Comparison of ENCODE assay signal across 9 cellular contexts in the genomic region with DNA sequence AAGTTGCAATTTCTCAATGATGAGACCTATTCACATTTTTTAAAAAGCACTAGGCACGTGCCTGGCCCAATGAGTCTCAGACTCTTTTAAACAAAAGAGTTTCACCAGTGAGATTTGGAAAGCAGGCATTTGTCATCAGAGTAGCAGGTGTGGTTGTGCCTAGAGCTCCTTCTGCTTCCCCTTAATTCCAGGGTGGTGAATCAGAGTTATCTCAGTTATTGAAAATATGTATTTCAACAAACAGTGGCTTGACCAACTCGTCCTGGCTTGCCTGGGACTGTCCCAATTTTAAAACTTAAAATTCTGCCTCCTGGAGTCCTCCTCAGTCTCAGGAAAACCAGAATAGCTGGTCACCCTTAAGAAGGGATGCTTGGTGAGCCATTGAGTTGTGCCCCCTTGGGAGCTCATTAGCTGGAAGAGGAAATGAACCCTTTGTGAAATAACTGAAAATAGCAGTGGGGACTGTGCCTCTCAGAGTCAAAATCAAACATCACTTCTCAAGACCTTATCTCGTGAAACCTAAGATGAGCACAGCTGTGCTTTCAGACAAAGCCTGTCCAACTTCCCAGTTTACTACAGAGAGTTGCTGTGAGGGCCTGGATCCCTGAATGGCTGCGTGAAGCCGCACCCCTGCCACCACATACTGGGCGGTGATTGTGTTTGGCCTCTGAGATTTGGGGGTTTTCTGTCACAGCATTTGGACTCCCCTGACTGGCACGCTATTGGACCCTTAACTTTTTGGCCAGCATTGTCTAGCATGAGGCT.
A peak's percentile ranks its signal among the peaks of the same experiment; 100 is the strongest.
DNase-seq lines count a peak whose midpoint lies in the region; ATAC-seq and TF ChIP-seq lines count a peak whose summit lies in the region.
"Had no signal": no experiment of that assay in that cellular context is flagged by ENCODE, and none has a peak within 500 bp of the region (broad histone marks: within the 10 kb centered on the region; RNA-seq: fewer than 3 reads in every experiment).

No MANE protein-coding gene starts in this region.

- H3K4me2 ChIP-seq in GM23248 (ENCODE audit: unreplicated experiment) (peak overlapping the region; percentile 11), OCI-LY3 (ENCODE audit: low read length) (peak overlapping the region; percentile 2; the same call in 1 of the 2 replicates)

- H3K36me3 ChIP-seq in GM23248 (ENCODE audit: low read depth): no peaks in the 10 kb centered on the region
- no peaks in the 10 kb centered on the region for H3K36me3 ChIP-seq in OCI-LY3 (replicated peaks; ENCODE audit: low read depth, low read length)
- H3K36me3 ChIP-seq: pancreas had no signal

- H3K36me3 Mint-ChIP-seq in stimulated activated naive B cell treated with anti-CD40 and anti-IgM and Interleukin-4, amounts not matched to agents 10 μg/mL and 1 μg/mL and 100 μg/mL, for 72 hours: peaks cover 0 to 2% of the 10 kb centered on the region in 2 donors
- no peaks in the 10 kb centered on the region for H3K36me3 Mint-ChIP-seq in WTC11

- ATAC-seq in esophagus mucosa (peak; percentile 95), WTC11 (no peak)
- ATAC-seq in stimulated activated naive B cell treated with anti-CD40 and anti-IgM and Interleukin-4, amounts not matched to agents 10 μg/mL and 1 μg/mL and 100 μg/mL, for 72 hours (replicated peaks): peak; percentile 52 to 73

- CTCF ChIA-PET in WTC11 (lab: Charles Lee): interaction anchor here (1.7 kb wide), 1 partner anchor 98 kb away, joined by 5 read pairs; no protein-coding TSS in a partner anchor

- no peak overlapping the region for H3K4me3 ChIP-seq in GM23248
- no peak overlapping the region for H3K4me3 ChIP-seq in OCI-LY3 (ENCODE audit: low read length)
- H3K4me3 ChIP-seq: pancreas had no signal

- no peak overlapping the region for H3K4me3 Mint-ChIP-seq in stimulated activated naive B cell treated with anti-CD40 and anti-IgM and Interleukin-4, amounts not matched to agents 10 μg/mL and 1 μg/mL and 100 μg/mL, for 72 hours
- no peak overlapping the region for H3K4me3 Mint-ChIP-seq in WTC11
- H3K4me3 Mint-ChIP-seq: activated CD4-positive, alpha-beta memory T cell treated with anti-CD3 and anti-CD28 coated beads, Interleukin-2, amount 10 ng/mL, durations not matched to agents 7 days and 5 days had no signal

- no peak for TF ChIP-seq CTCF in OCI-LY3 (IDR thresholded peaks at IDR 0.05; ENCODE audit: low read depth, low read length)
- TF ChIP-seq CTCF in WTC11 (IDR thresholded peaks at IDR 0.05): no peak

- H3K27ac ChIP-seq in GM23248 (peak overlapping the region; percentile 28), OCI-LY3 (ENCODE audit: low read length) (no peak overlapping the region)
- H3K27ac ChIP-seq: pancreas had no signal

- POLR2A ChIA-PET in WTC11 (lab: Charles Lee): no interaction called here

- H3K4me1 Mint-ChIP-seq in stimulated activated naive B cell treated with anti-CD40 and anti-IgM and Interleukin-4, amounts not matched to agents 10 μg/mL and 1 μg/mL and 100 μg/mL, for 72 hours: peaks cover 0 to 5% of the 10 kb centered on the region in 2 donors
- H3K4me1 Mint-ChIP-seq in WTC11: no peaks in the 10 kb centered on the region
- H3K4me1 Mint-ChIP-seq: activated CD4-positive, alpha-beta memory T cell treated with anti-CD3 and anti-CD28 coated beads, Interleukin-2, amount 10 ng/mL, durations not matched to agents 7 days and 5 days had no signal

- H2AFZ ChIP-seq in GM23248: no peak overlapping the region
- H2AFZ ChIP-seq in OCI-LY3 (ENCODE audit: low read depth, low read length): no peak overlapping the region

- H3K4me1 ChIP-seq in GM23248 (ENCODE audit: insufficient read depth) (peaks cover 34% of the 10 kb centered on the region), OCI-LY3 (ENCODE audit: low read length) (peaks cover 16% of the 10 kb centered on the region)
- H3K4me1 ChIP-seq: pancreas had no signal

- peaks cover 38 to 52% of the 10 kb centered on the region in 2 donors for H3K27me3 Mint-ChIP-seq in stimulated activated naive B cell treated with anti-CD40 and anti-IgM and Interleukin-4, amounts not matched to agents 10 μg/mL and 1 μg/mL and 100 μg/mL, for 72 hours
- H3K27me3 Mint-ChIP-seq in WTC11 (ENCODE audit: low read depth): peaks cover 3% of the 10 kb centered on the region; the same call in 1 of the 2 replicates

- no peaks in the 10 kb centered on the region for H4K20me1 ChIP-seq in GM23248 (ENCODE audit: insufficient read depth)
- H4K20me1 ChIP-seq in OCI-LY3 (ENCODE audit: insufficient read depth, low read length): no peaks in the 10 kb centered on the region

- no peaks in the 10 kb centered on the region for H3K79me2 ChIP-seq in GM23248 (ENCODE audit: insufficient read depth)
- H3K79me2 ChIP-seq in OCI-LY3 (ENCODE audit: low read length): no peaks in the 10 kb centered on the region

- no peak overlapping the region for H3K27ac Mint-ChIP-seq in stimulated activated naive B cell treated with anti-CD40 and anti-IgM and Interleukin-4, amounts not matched to agents 10 μg/mL and 1 μg/mL and 100 μg/mL, for 72 hours
- H3K27ac Mint-ChIP-seq in WTC11: no peak overlapping the region
- H3K27ac Mint-ChIP-seq: activated CD4-positive, alpha-beta memory T cell treated with anti-CD3 and anti-CD28 coated beads, Interleukin-2, amount 10 ng/mL, durations not matched to agents 7 days and 5 days had no signal

- H3F3A ChIP-seq in GM23248 (ENCODE audit: insufficient read depth): peaks cover 24% of the 10 kb centered on the region; the same call in 1 of the 2 replicates

- H3K9me3 Mint-ChIP-seq in stimulated activated naive B cell treated with anti-CD40 and anti-IgM and Interleukin-4, amounts not matched to agents 10 μg/mL and 1 μg/mL and 100 μg/mL, for 72 hours: peaks cover 7 to 14% of the 10 kb centered on the region in 2 donors
- peaks cover 23% of the 10 kb centered on the region for H3K9me3 Mint-ChIP-seq in WTC11
- H3K9me3 Mint-ChIP-seq: activated CD4-positive, alpha-beta memory T cell treated with anti-CD3 and anti-CD28 coated beads, Interleukin-2, amount 10 ng/mL, durations not matched to agents 7 days and 5 days had no signal

- H3K9me3 ChIP-seq in GM23248 (ENCODE audit: low read depth): no peaks in the 10 kb centered on the region
- no peaks in the 10 kb centered on the region for H3K9me3 ChIP-seq in OCI-LY3 (ENCODE audit: insufficient read depth, low read length)
- H3K9me3 ChIP-seq: pancreas had no signal

- in situ Hi-C loops in GM23248 (cut with MboI): no loop called here

- no peaks in the 10 kb centered on the region for H3K27me3 ChIP-seq in GM23248 (replicated peaks; ENCODE audit: insufficient read depth)
- peaks cover 59% of the 10 kb centered on the region for H3K27me3 ChIP-seq in OCI-LY3 (ENCODE audit: low read depth, low read length)
- H3K27me3 ChIP-seq: pancreas had no signal

- H3K9me2 ChIP-seq in GM23248 (ENCODE audit: insufficient read depth): no peaks in the 10 kb centered on the region

- H3K9ac ChIP-seq in GM23248 (no peak overlapping the region), OCI-LY3 (ENCODE audit: low read length) (no peak overlapping the region)

- WGBS in GM23248 (ENCODE audit: low coverage in 1 of 2, low lambda C conversion rate in 2 of 2, missing lambda C conversion rate in 2 of 2), 2 experiments: 61 to 68% methylated on average over 7 of the region's 7 CpGs

- peak; percentile 76 for DNase-seq in GM23248
- no peak for DNase-seq in stimulated activated naive B cell treated with anti-CD40 and anti-IgM and Interleukin-4, amounts not matched to agents 10 μg/mL and 1 μg/mL and 100 μg/mL, for 72 hours
- DNase-seq in cerebellum (ENCODE audit: low spot score): no peak
- DNase-seq in HK-2 (ENCODE audit: unreplicated experiment): no peak
- DNase-seq in WTC11 (ENCODE audit: low spot score): no peak
- DNase-seq: activated CD4-positive, alpha-beta memory T cell treated with anti-CD3 and anti-CD28 coated beads, Interleukin-2, amount 10 ng/mL, durations not matched to agents 7 days and 5 days; pancreas had no signal

TF ChIP-seq in WTC11, 78 proteins besides CTCF, POLR2A, EP300 and RAD21 (continues in another document):
- TF ChIP-seq STAT6 (CRISPR knock-in tag; conservative IDR thresholded peaks at IDR 0.05; ENCODE audit: low read depth) (no peak), ZBTB43 (CRISPR knock-in tag; IDR thresholded peaks at IDR 0.05) (no peak), ZNF423 (CRISPR knock-in tag; IDR thresholded peaks at IDR 0.05) (no peak), MLX (CRISPR knock-in tag; IDR thresholded peaks at IDR 0.05) (no peak), ZNF232 (CRISPR knock-in tag; IDR thresholded peaks at IDR 0.05) (no peak), CREM (CRISPR knock-in tag; IDR thresholded peaks at IDR 0.05) (no peak)
